16 cellular contexts compared by ENCODE assay signal in the genomic region with DNA sequence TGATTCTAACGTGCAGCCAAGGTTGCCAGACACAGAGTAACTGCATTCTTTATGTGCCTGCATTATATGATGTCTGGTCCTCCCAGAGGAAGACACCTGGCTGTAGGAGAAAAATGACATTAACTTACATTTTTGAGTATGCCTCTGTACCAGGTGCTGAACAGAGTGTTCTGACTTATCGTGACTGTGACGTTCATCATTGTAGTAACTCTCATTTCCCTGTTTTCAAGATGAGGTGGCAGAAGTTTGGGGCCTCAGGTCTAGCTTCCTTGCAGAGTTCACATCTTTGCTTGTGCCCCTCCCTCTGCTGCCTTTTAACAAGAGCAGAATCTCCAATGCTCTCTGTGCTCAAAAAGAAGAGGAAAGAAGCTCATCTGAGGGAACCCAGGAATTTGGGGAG.
DNase-seq lines count a peak whose midpoint lies in the region; ATAC-seq and TF ChIP-seq lines count a peak whose summit lies in the region.
"Had no signal": no experiment of that assay in that cellular context is flagged by ENCODE, and none has a peak within 500 bp of the region (broad histone marks: within the 10 kb centered on the region; RNA-seq: fewer than 3 reads in every experiment).

No MANE protein-coding gene starts in this region.

- TF ChIP-seq CTCF in GM12865 (IDR thresholded peaks at IDR 0.05; ENCODE audit: insufficient read depth, low read depth, low read length, missing control alignments) (no peak), OCI-LY7 (conservative IDR thresholded peaks at IDR 0.05; ENCODE audit: low read length) (no peak)

- peak overlapping the region; percentile 36 for H3K27ac ChIP-seq in OCI-LY7 (ENCODE audit: low read depth, low read length, poor library complexity, severe bottlenecking)
- H3K27ac ChIP-seq: 22Rv1, A549, C4-2B had no signal

- H3K4me1 ChIP-seq in OCI-LY7 (ENCODE audit: insufficient read depth, low read length, poor library complexity, severe bottlenecking), result peaks cover 48% of the 10 kb centered on the region
- H3K4me1 ChIP-seq: A549, Caco-2 had no signal

- intact Hi-C loops in activated CD4-positive, alpha-beta T cell treated with anti-CD3 and anti-CD28 coated beads for 36 hours (cut with DNase I, micrococcal nuclease), result no loop called here
- intact Hi-C loops in OCI-LY7 (cut with micrococcal nuclease; ENCODE audit: unreplicated experiment), result no loop called here

- peak overlapping the region; percentile 53 for H3K4me2 ChIP-seq in OCI-LY7 (ENCODE audit: low read length)
- H3K4me2 ChIP-seq: A549 had no signal

- no peaks in the 10 kb centered on the region for H3K9me3 Mint-ChIP-seq in activated CD4-positive, alpha-beta T cell treated with anti-CD3 and anti-CD28 coated beads for 36 hours (ENCODE audit: low read depth)
- H3K9me3 Mint-ChIP-seq in stimulated activated effector memory CD8-positive, alpha-beta T cell treated with anti-CD3 and anti-CD28 coated beads, Interleukin-12 subunit alpha, Interleukin-12 subunit beta, amount 100 ng/mL, for 72 hours, result no peaks in the 10 kb centered on the region
- H3K9me3 Mint-ChIP-seq: CD4-positive, alpha-beta T cell; H9 had no signal

- no peaks in the 10 kb centered on the region for H3K36me3 ChIP-seq in OCI-LY7 (ENCODE audit: insufficient read depth, low read length)

- H3K4me3 Mint-ChIP-seq in activated CD4-positive, alpha-beta T cell treated with anti-CD3 and anti-CD28 coated beads for 36 hours, result no peak overlapping the region
- H3K4me3 Mint-ChIP-seq in stimulated activated effector memory CD8-positive, alpha-beta T cell treated with anti-CD3 and anti-CD28 coated beads, Interleukin-12 subunit alpha, Interleukin-12 subunit beta, amount 100 ng/mL, for 72 hours, result no peak overlapping the region
- H3K4me3 Mint-ChIP-seq: CD4-positive, alpha-beta T cell; H9 had no signal

- no peaks in the 10 kb centered on the region for H3K79me2 ChIP-seq in OCI-LY7 (ENCODE audit: insufficient read depth, low read depth, low read length)

- no peaks in the 10 kb centered on the region for H3K9me3 ChIP-seq in OCI-LY7 (ENCODE audit: low read length)
- H3K9me3 ChIP-seq: A549, Caco-2 had no signal

- no peaks in the 10 kb centered on the region for H3K36me3 Mint-ChIP-seq in activated CD4-positive, alpha-beta T cell treated with anti-CD3 and anti-CD28 coated beads for 36 hours (ENCODE audit: low read depth)
- H3K36me3 Mint-ChIP-seq in stimulated activated effector memory CD8-positive, alpha-beta T cell treated with anti-CD3 and anti-CD28 coated beads, Interleukin-12 subunit alpha, Interleukin-12 subunit beta, amount 100 ng/mL, for 72 hours, result no peaks in the 10 kb centered on the region

- no TSS peak for BruUV-seq in OCI-LY7 (replicated peaks; lab: Mats Ljungman, UMichigan)

- no peaks in the 10 kb centered on the region for H3K9me2 ChIP-seq in OCI-LY7 (ENCODE audit: insufficient read depth, low read length)

- ATAC-seq in activated CD4-positive, alpha-beta T cell treated with anti-CD3 and anti-CD28 coated beads for 36 hours, result peak; percentile 78
- ATAC-seq in stimulated activated effector memory CD8-positive, alpha-beta T cell treated with anti-CD3 and anti-CD28 coated beads, Interleukin-12 subunit alpha, Interleukin-12 subunit beta, amount 100 ng/mL, for 72 hours, result peak; percentile 53
- ATAC-seq in left lobe of liver, result no peak
- ATAC-seq: A549 had no signal

- peaks cover 16% of the 10 kb centered on the region for H3K27me3 Mint-ChIP-seq in activated CD4-positive, alpha-beta T cell treated with anti-CD3 and anti-CD28 coated beads for 36 hours

- no peaks in the 10 kb centered on the region for H4K20me1 ChIP-seq in OCI-LY7 (ENCODE audit: insufficient read depth, low read length)

- DNase-seq in activated CD4-positive, alpha-beta T cell treated with anti-CD3 and anti-CD28 coated beads for 36 hours, result peak; percentile 9
- no peak for DNase-seq in activated CD4-positive, alpha-beta T cell treated with anti-CD3 and anti-CD28 coated beads for 4 hours
- DNase-seq in GM12865 (ENCODE audit: low read depth), result peak; percentile 73
- peak; percentile 63 for DNase-seq in OCI-LY7 (ENCODE audit: low spot score)
- no peak for DNase-seq in stimulated activated effector memory CD8-positive, alpha-beta T cell treated with anti-CD3 and anti-CD28 coated beads, Interleukin-12 subunit alpha, Interleukin-12 subunit beta, amount 100 ng/mL, for 72 hours (ENCODE audit: low spot score in 2 of 2)
- DNase-seq in left lobe of liver (ENCODE audit: low spot score), result no peak
- DNase-seq in NCI-H1694 (lab: John Stamatoyannopoulos, UW), result no peak
- DNase-seq: AML-193; Caco-2; CD4-positive, alpha-beta T cell; GOT3; H9; IMR-90 had no signal

- no peak overlapping the region for H3K27ac Mint-ChIP-seq in activated CD4-positive, alpha-beta T cell treated with anti-CD3 and anti-CD28 coated beads for 36 hours
- no peak overlapping the region for H3K27ac Mint-ChIP-seq in stimulated activated effector memory CD8-positive, alpha-beta T cell treated with anti-CD3 and anti-CD28 coated beads, Interleukin-12 subunit alpha, Interleukin-12 subunit beta, amount 100 ng/mL, for 72 hours
- H3K27ac Mint-ChIP-seq: CD4-positive, alpha-beta T cell had no signal

- POLR2A ChIA-PET in activated CD4-positive, alpha-beta T cell treated with anti-CD3 and anti-CD28 coated beads for 36 hours (lab: Charles Lee), result no interaction called here
- POLR2A ChIA-PET in OCI-LY7 (lab: Charles Lee), result no interaction called here

- H3K4me3 ChIP-seq in GM12865 (ENCODE audit: low read depth, low read length), result no peak overlapping the region
- no peak overlapping the region for H3K4me3 ChIP-seq in OCI-LY7 (ENCODE audit: low read depth, low read length, poor library complexity, severe bottlenecking)
- H3K4me3 ChIP-seq: A549 had no signal

- H3K4me1 Mint-ChIP-seq in activated CD4-positive, alpha-beta T cell treated with anti-CD3 and anti-CD28 coated beads for 36 hours, result no peaks in the 10 kb centered on the region
- H3K4me1 Mint-ChIP-seq in stimulated activated effector memory CD8-positive, alpha-beta T cell treated with anti-CD3 and anti-CD28 coated beads, Interleukin-12 subunit alpha, Interleukin-12 subunit beta, amount 100 ng/mL, for 72 hours, result no peaks in the 10 kb centered on the region

- CTCF ChIA-PET in activated CD4-positive, alpha-beta T cell treated with anti-CD3 and anti-CD28 coated beads for 36 hours (lab: Charles Lee), result no interaction called here
- CTCF ChIA-PET in OCI-LY7 (lab: Charles Lee; ENCODE audit: unreplicated experiment), result no interaction called here

- H2AFZ ChIP-seq in OCI-LY7 (ENCODE audit: low read length), result peak overlapping the region; percentile 25; the same call in 1 of the 2 replicates

Comparison
In these comparisons a context has a peak if more than half of its experiments do, and no peak if none do; other contexts are left out.
1. DNase-seq: peak in activated CD4-positive, alpha-beta T cell treated with anti-CD3 and anti-CD28 coated beads for 36 hours (single experiment), GM12865 (single experiment) and OCI-LY7 (single experiment); none in activated CD4-positive, alpha-beta T cell treated with anti-CD3 and anti-CD28 coated beads for 4 hours (0 of 2), stimulated activated effector memory CD8-positive, alpha-beta T cell treated with anti-CD3 and anti-CD28 coated beads, Interleukin-12 subunit alpha, Interleukin-12 subunit beta, amount 100 ng/mL, for 72 hours (0 of 2), left lobe of liver (single experiment) and NCI-H1694 (single experiment).